ENCODE assay signal across 8 cellular contexts in genomic region chr9:130766031-130766903, GRCh38.
DNase-seq lines count a peak whose midpoint lies in the region; ATAC-seq and TF ChIP-seq lines count a peak whose summit lies in the region.

No MANE protein-coding gene starts in this region.

- H3K27ac ChIP-seq in skeletal muscle tissue (ENCODE audit: low read depth, low read length): peak overlapping the region; percentile 10

- H3K4me1 ChIP-seq in skeletal muscle tissue (ENCODE audit: control insufficient read depth in 3 of 3, insufficient read depth in 3 of 3, low read length in 3 of 3): peaks cover 19 to 24% (median 23%) of the 10 kb centered on the region in 3 donors

- H3K4me3 Mint-ChIP-seq in T-helper 17 cell: no peak overlapping the region
- no peak overlapping the region for H3K4me3 Mint-ChIP-seq in immature natural killer cell

- DNase-seq in GM10248 (ENCODE audit: extremely low spot score) (peak; percentile 24), T-helper 17 cell (no peak), immature natural killer cell (no peak), NCI-H510A treated with DMSO at 0.1 percent for 48 hours (lab: John Stamatoyannopoulos, UW) (no peak), GOT3 (lab: John Stamatoyannopoulos, UW) (no peak), AG08396 (ENCODE audit: low spot score) (no peak)

- H3K27me3 ChIP-seq in skeletal muscle tissue (ENCODE audit: control insufficient read depth in 3 of 3, insufficient read depth in 3 of 3, low read length in 3 of 3): no peaks in the 10 kb centered on the region

- ATAC-seq in T-helper 17 cell (no peak), HG02588 (IDR thresholded peaks at IDR 0.05; ENCODE audit: unreplicated experiment) (no peak)

- H3K36me3 ChIP-seq in skeletal muscle tissue (ENCODE audit: control insufficient read depth in 3 of 3, insufficient read depth in 3 of 3, low read length in 3 of 3): no peaks in the 10 kb centered on the region

- H3K27ac Mint-ChIP-seq in T-helper 17 cell (peak overlapping the region; percentile 89), immature natural killer cell (peak overlapping the region in 4 of 6 donors; percentile 8 to 77 (median 58))

- H3K4me3 ChIP-seq in skeletal muscle tissue (ENCODE audit: low read length in 3 of 3): no peak overlapping the region

- H3K9ac ChIP-seq in skeletal muscle tissue (ENCODE audit: low read depth in 1 of 3, low read length in 3 of 3): peak overlapping the region in 2 of 3 donors; percentile 18 to 41

- H3K9me3 ChIP-seq in T-helper 17 cell (ENCODE audit: control insufficient read depth, low read length, poor library complexity, severe bottlenecking) (no peaks in the 10 kb centered on the region), skeletal muscle tissue (ENCODE audit: control insufficient read depth in 3 of 3, low read length in 3 of 3) (no peaks in the 10 kb centered on the region)

- H3K27me3 Mint-ChIP-seq in T-helper 17 cell (no peaks in the 10 kb centered on the region), immature natural killer cell (ENCODE audit: low read depth in 3 of 3) (no peaks in the 10 kb centered on the region)

- H3K4me1 Mint-ChIP-seq in T-helper 17 cell (peaks cover 43% of the 10 kb centered on the region), immature natural killer cell (peaks cover 52 to 72% of the 10 kb centered on the region in 2 donors)

- H3K36me3 Mint-ChIP-seq in T-helper 17 cell (ENCODE audit: low read depth): no peaks in the 10 kb centered on the region
- H3K36me3 Mint-ChIP-seq in immature natural killer cell: no peaks in the 10 kb centered on the region

- TF ChIP-seq CTCF in GM10248 (IDR thresholded peaks at IDR 0.05; ENCODE audit: control extremely low read depth, extremely low read depth, low read depth, missing control alignments): no peak

- H3K9me3 Mint-ChIP-seq in immature natural killer cell: no peaks in the 10 kb centered on the region

- CTCF ChIA-PET in GM10248 (lab: Yijun Ruan, JAX): interaction anchor here (1.2 to 14.5 kb wide), 3 partner anchors 10 to 99 kb away, joined by 4 to 145 read pairs (median 4); no protein-coding TSS in a partner anchor

- POLR2A ChIA-PET in GM10248 (lab: Yijun Ruan, JAX): no interaction called here
